Comparison of ENCODE assay signal across 40 cellular contexts in the genomic region with DNA sequence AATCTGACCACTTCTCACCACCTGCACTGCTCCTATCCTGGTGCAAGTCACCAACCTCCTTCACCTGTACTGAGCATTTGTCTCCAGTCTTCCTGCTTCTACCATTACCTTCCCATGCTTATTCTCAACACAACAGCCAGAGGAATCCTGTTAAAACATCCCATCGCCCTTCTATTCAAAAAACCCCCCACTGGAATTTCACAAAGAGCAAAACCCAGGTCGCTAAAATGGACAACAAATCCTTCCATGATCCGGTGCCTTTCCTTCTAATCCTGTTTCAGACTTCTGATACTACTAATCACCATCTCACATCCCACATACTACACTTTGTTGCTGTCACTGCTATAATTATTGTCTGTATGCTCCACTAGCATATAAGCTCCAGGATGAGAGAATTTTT.
"Had no signal": no experiment of that assay in that cellular context is flagged by ENCODE, and none has a peak within 500 bp of the region (broad histone marks: within the 10 kb centered on the region; RNA-seq: fewer than 3 reads in every experiment).

No MANE protein-coding gene starts in this region.

- H3K4me1 Mint-ChIP-seq: activated naive CD4-positive, alpha-beta T cell treated with anti-CD3 and anti-CD28 coated beads, Interleukin-2, amount 10 ng/mL, durations not matched to agents 7 days and 5 days; activated naive CD4-positive, alpha-beta T cell treated with anti-CD3 and anti-CD28 coated beads, Interleukin-2, amount 50 U/mL, for 24 hours; activated naive CD8-positive, alpha-beta T cell treated with anti-CD3 and anti-CD28 coated beads for 36 hours; activated naive CD8-positive, alpha-beta T cell treated with anti-CD3 and anti-CD28 coated beads, Interleukin-2, amount 10 ng/mL, durations not matched to agents 7 days and 5 days; activated naive CD8-positive, alpha-beta T cell treated with anti-CD3 and anti-CD28 coated beads, Interleukin-2, amount 50 U/mL, for 24 hours; activated T-helper 17 cell treated with anti-CD3 and anti-CD28 coated beads, Interleukin-2, amount 50 U/mL, for 72 hours; central memory CD8-positive, alpha-beta T cell had no signal

- H3K4me3 ChIP-seq: adrenal gland, ascending aorta, body of pancreas, breast epithelium, cardiac muscle cell had no signal

- H3K36me3 ChIP-seq: adrenal gland, ascending aorta, brain microvascular endothelial cell, breast epithelium, cardiac muscle cell had no signal

- H3K36me3 Mint-ChIP-seq: activated naive CD4-positive, alpha-beta T cell treated with anti-CD3 and anti-CD28 coated beads, Interleukin-2, amount 10 ng/mL, durations not matched to agents 7 days and 5 days; activated naive CD4-positive, alpha-beta T cell treated with anti-CD3 and anti-CD28 coated beads, Interleukin-2, amount 50 U/mL, for 24 hours; activated naive CD4-positive, alpha-beta T cell treated with anti-CD3 and anti-CD28 coated beads, Interleukin-2, amount 50 U/mL, for 72 hours; activated naive CD8-positive, alpha-beta T cell; activated naive CD8-positive, alpha-beta T cell treated with anti-CD3 and anti-CD28 coated beads for 36 hours; activated naive CD8-positive, alpha-beta T cell treated with anti-CD3 and anti-CD28 coated beads, Interleukin-2, amount 10 ng/mL, durations not matched to agents 7 days and 5 days; brain had no signal

- H3K9me3 Mint-ChIP-seq: activated naive CD4-positive, alpha-beta T cell treated with anti-CD3 and anti-CD28 coated beads for 36 hours; activated naive CD4-positive, alpha-beta T cell treated with anti-CD3 and anti-CD28 coated beads, Interleukin-2, amount 10 ng/mL, durations not matched to agents 7 days and 5 days; activated naive CD4-positive, alpha-beta T cell treated with anti-CD3 and anti-CD28 coated beads, Interleukin-2, amount 50 U/mL, for 24 hours; activated naive CD4-positive, alpha-beta T cell treated with anti-CD3 and anti-CD28 coated beads, Interleukin-2, amount 50 U/mL, for 72 hours; activated naive CD8-positive, alpha-beta T cell treated with anti-CD3 and anti-CD28 coated beads for 36 hours; activated naive CD8-positive, alpha-beta T cell treated with anti-CD3 and anti-CD28 coated beads, Interleukin-2, amount 10 ng/mL, durations not matched to agents 7 days and 5 days; activated naive CD8-positive, alpha-beta T cell treated with anti-CD3 and anti-CD28 coated beads, Interleukin-2, amount 50 U/mL, for 24 hours; activated T-cell treated with anti-CD3 and anti-CD28 coated beads, Interleukin-2, amount 50 U/mL, for 24 hours; activated T-cell treated with anti-CD3 and anti-CD28 coated beads, Interleukin-2, amount 50 U/mL, for 4 hours; activated T-cell treated with anti-CD3 and anti-CD28 coated beads, Interleukin-2, amount 50 U/mL, for 72 hours; activated T-helper 1 cell treated with anti-CD3 and anti-CD28 coated beads, Interleukin-12 subunit alpha, Interleukin-12 subunit beta, Interleukin-2, Interleukin-4 antibody, amounts not matched to agents 30 ng/mL and 10 ng/mL and 1 ng/mL, durations not matched to agents 14 hours and 24 hours and 36 hours; activated T-helper 17 cell treated with anti-CD3 and anti-CD28 coated beads, Interleukin-2, amount 50 U/mL, for 72 hours; activated T-helper 2 cell treated with anti-CD3 and anti-CD28 coated beads, Interferon-gamma antibody, Interleukin-2, Interleukin-4, amounts not matched to agents 10 μg/mL and 5 μg/mL and 100 μg/mL, durations not matched to agents 14 hours and 24 hours and 36 hours; brain; central memory CD8-positive, alpha-beta T cell had no signal

- DNase-seq: activated effector memory CD4-positive, alpha-beta T cell treated with anti-CD3 and anti-CD28 coated beads, Interleukin-2, amount 50 U/mL, for 16 hours; activated effector memory CD4-positive, alpha-beta T cell treated with Interleukin-2 at 50 U/mL for 16 hours; activated gamma-delta T cell; activated gamma-delta T cell treated with Interleukin-2 at 50 U/mL for 16 hours; activated naive CD4-positive, alpha-beta T cell; activated naive CD4-positive, alpha-beta T cell treated with anti-CD3 and anti-CD28 coated beads for 36 hours; activated naive CD4-positive, alpha-beta T cell treated with anti-CD3 and anti-CD28 coated beads, Interleukin-2, amount 10 ng/mL, durations not matched to agents 7 days and 5 days; activated naive CD4-positive, alpha-beta T cell treated with anti-CD3 and anti-CD28 coated beads, Interleukin-2, amount 50 U/mL, for 16 hours; activated naive CD4-positive, alpha-beta T cell treated with Interleukin-2 at 50 U/mL for 16 hours; activated naive CD8-positive, alpha-beta T cell treated with anti-CD3 and anti-CD28 coated beads for 36 hours; activated naive CD8-positive, alpha-beta T cell treated with anti-CD3 and anti-CD28 coated beads, Interleukin-2, amount 10 ng/mL, durations not matched to agents 7 days and 5 days; activated naive CD8-positive, alpha-beta T cell treated with anti-CD3 and anti-CD28 coated beads, Interleukin-2, amount 50 U/mL, for 24 hours; activated T-cell treated with anti-CD3 and anti-CD28 coated beads, Interleukin-2, amount 50 U/mL, for 1 hour; activated T-cell treated with anti-CD3 and anti-CD28 coated beads, Interleukin-2, amount 50 U/mL, for 24 hours; activated T-cell treated with anti-CD3 and anti-CD28 coated beads, Interleukin-2, amount 50 U/mL, for 4 hours; activated T-cell treated with anti-CD3 and anti-CD28 coated beads, Interleukin-2, amount 50 U/mL, for 48 hours; activated T-cell treated with anti-CD3 and anti-CD28 coated beads, Interleukin-2, amount 50 U/mL, for 72 hours; adrenal gland; amniotic stem cell; amygdala; anterior cingulate cortex; aorta; body of pancreas; brain microvascular endothelial cell; caudate nucleus; central memory CD4-positive, alpha-beta T cell; cerebellar nuclear complex had no signal

- H3K27me3 Mint-ChIP-seq: activated naive CD4-positive, alpha-beta T cell treated with anti-CD3 and anti-CD28 coated beads, Interleukin-2, amount 10 ng/mL, durations not matched to agents 7 days and 5 days; activated naive CD8-positive, alpha-beta T cell treated with anti-CD3 and anti-CD28 coated beads, Interleukin-2, amount 10 ng/mL, durations not matched to agents 7 days and 5 days; brain had no signal

- FAIRE-seq: astrocyte, bronchial epithelial cell had no signal

- H3K27ac ChIP-seq: adrenal gland, ascending aorta, body of pancreas, brain microvascular endothelial cell, breast epithelium, cardiac muscle cell had no signal

- H3K9me3 ChIP-seq: adrenal gland, ascending aorta, body of pancreas, breast epithelium had no signal

- H3K4me1 ChIP-seq: adrenal gland, ascending aorta, body of pancreas, breast epithelium had no signal

- H3K4me3 Mint-ChIP-seq: activated naive CD4-positive, alpha-beta T cell treated with anti-CD3 and anti-CD28 coated beads for 36 hours; activated naive CD4-positive, alpha-beta T cell treated with anti-CD3 and anti-CD28 coated beads, Interleukin-2, amount 10 ng/mL, durations not matched to agents 7 days and 5 days; activated naive CD4-positive, alpha-beta T cell treated with anti-CD3 and anti-CD28 coated beads, Interleukin-2, amount 50 U/mL, for 24 hours; activated naive CD8-positive, alpha-beta T cell; activated naive CD8-positive, alpha-beta T cell treated with anti-CD3 and anti-CD28 coated beads for 36 hours; activated naive CD8-positive, alpha-beta T cell treated with anti-CD3 and anti-CD28 coated beads, Interleukin-2, amount 10 ng/mL, durations not matched to agents 7 days and 5 days; activated naive CD8-positive, alpha-beta T cell treated with anti-CD3 and anti-CD28 coated beads, Interleukin-2, amount 50 U/mL, for 24 hours; activated T-cell treated with anti-CD3 and anti-CD28 coated beads, Interleukin-2, amount 50 U/mL, for 24 hours; activated T-cell treated with anti-CD3 and anti-CD28 coated beads, Interleukin-2, amount 50 U/mL, for 4 hours; activated T-cell treated with anti-CD3 and anti-CD28 coated beads, Interleukin-2, amount 50 U/mL, for 72 hours; activated T-helper 1 cell treated with anti-CD3 and anti-CD28 coated beads, Interleukin-12 subunit alpha, Interleukin-12 subunit beta, Interleukin-2, Interleukin-4 antibody, amounts not matched to agents 30 ng/mL and 10 ng/mL and 1 ng/mL, durations not matched to agents 14 hours and 24 hours and 36 hours; activated T-helper 17 cell treated with anti-CD3 and anti-CD28 coated beads, Interleukin-2, amount 50 U/mL, for 72 hours; brain; central memory CD8-positive, alpha-beta T cell had no signal

- H3K27ac Mint-ChIP-seq: activated naive CD4-positive, alpha-beta T cell treated with anti-CD3 and anti-CD28 coated beads for 36 hours; activated naive CD4-positive, alpha-beta T cell treated with anti-CD3 and anti-CD28 coated beads, Interleukin-2, amount 10 ng/mL, durations not matched to agents 7 days and 5 days; activated naive CD4-positive, alpha-beta T cell treated with anti-CD3 and anti-CD28 coated beads, Interleukin-2, amount 50 U/mL, for 24 hours; activated naive CD4-positive, alpha-beta T cell treated with anti-CD3 and anti-CD28 coated beads, Interleukin-2, amount 50 U/mL, for 72 hours; activated naive CD8-positive, alpha-beta T cell; activated naive CD8-positive, alpha-beta T cell treated with anti-CD3 and anti-CD28 coated beads for 36 hours; activated naive CD8-positive, alpha-beta T cell treated with anti-CD3 and anti-CD28 coated beads, Interleukin-2, amount 10 ng/mL, durations not matched to agents 7 days and 5 days; activated naive CD8-positive, alpha-beta T cell treated with anti-CD3 and anti-CD28 coated beads, Interleukin-2, amount 50 U/mL, for 24 hours; activated T-cell treated with anti-CD3 and anti-CD28 coated beads, Interleukin-2, amount 50 U/mL, for 24 hours; activated T-cell treated with anti-CD3 and anti-CD28 coated beads, Interleukin-2, amount 50 U/mL, for 72 hours; activated T-helper 1 cell treated with anti-CD3 and anti-CD28 coated beads, Interleukin-12 subunit alpha, Interleukin-12 subunit beta, Interleukin-2, Interleukin-4 antibody, amounts not matched to agents 30 ng/mL and 10 ng/mL and 1 ng/mL, durations not matched to agents 14 hours and 24 hours and 36 hours; activated T-helper 17 cell treated with anti-CD3 and anti-CD28 coated beads, Interleukin-2, amount 50 U/mL, for 72 hours; activated T-helper 2 cell treated with anti-CD3 and anti-CD28 coated beads, Interferon-gamma antibody, Interleukin-2, Interleukin-4, amounts not matched to agents 10 μg/mL and 5 μg/mL and 100 μg/mL, durations not matched to agents 14 hours and 24 hours and 36 hours; brain had no signal

- H3K27me3 ChIP-seq: adrenal gland, ascending aorta, body of pancreas, brain microvascular endothelial cell, breast epithelium, cardiac muscle cell had no signal
